ENCODE assay signal across 9 cellular contexts in genomic region chr14:58395815-58396626, GRCh38. TPM values are rescaled to one million over a fixed set of nuclear protein-coding genes. Genes with fewer than 3 reads are reported as not detected.
A peak's percentile ranks its signal among the peaks of the same experiment; 100 is the strongest.
DNase-seq lines count a peak whose midpoint lies in the region; ATAC-seq and TF ChIP-seq lines count a peak whose summit lies in the region.
"Had no signal": no experiment of that assay in that cellular context is flagged by ENCODE, and none has a peak within 500 bp of the region (broad histone marks: within the 10 kb centered on the region; RNA-seq: fewer than 3 reads in every experiment).

Gene TOMM20L, plus strand, starts transcription at chr14:58395930. Its CDS starts 28 bp downstream, at chr14:58395958.

- H3K27ac Mint-ChIP-seq in activated CD8-positive, alpha-beta memory T cell treated with anti-CD3 and anti-CD28 coated beads, Interleukin-2, amount 10 ng/mL, durations not matched to agents 7 days and 5 days, result peak within 1 kb of the TSS; percentile 53
- H3K27ac Mint-ChIP-seq in mesothelial cell of epicardium, result peak within 1 kb of the TSS; percentile 94

- peak within 1 kb of the TSS; percentile 67 for H3K4me3 Mint-ChIP-seq in activated CD8-positive, alpha-beta memory T cell treated with anti-CD3 and anti-CD28 coated beads, Interleukin-2, amount 10 ng/mL, durations not matched to agents 7 days and 5 days
- peak within 1 kb of the TSS; percentile 74 for H3K4me3 Mint-ChIP-seq in mesothelial cell of epicardium

- H3K27me3 Mint-ChIP-seq in activated CD8-positive, alpha-beta memory T cell treated with anti-CD3 and anti-CD28 coated beads, Interleukin-2, amount 10 ng/mL, durations not matched to agents 7 days and 5 days, result no peaks in the 10 kb centered on the region
- peaks cover 12% of the 10 kb centered on the region for H3K27me3 Mint-ChIP-seq in mesothelial cell of epicardium (ENCODE audit: low read depth)

- peak within 1 kb of the TSS; percentile 47 for H3K9ac ChIP-seq in endocrine pancreas (ENCODE audit: control insufficient read depth, insufficient read depth, low read length)

- H3K36me3 Mint-ChIP-seq in activated CD8-positive, alpha-beta memory T cell treated with anti-CD3 and anti-CD28 coated beads, Interleukin-2, amount 10 ng/mL, durations not matched to agents 7 days and 5 days, result no peaks in the 10 kb centered on the region
- no peaks in the 10 kb centered on the region for H3K36me3 Mint-ChIP-seq in mesothelial cell of epicardium

- no peaks in the 10 kb centered on the region for H3K27me3 ChIP-seq in endocrine pancreas (ENCODE audit: control insufficient read depth, insufficient read depth, low read length)

- TF ChIP-seq CTCF in mesothelial cell of epicardium (IDR thresholded peaks at IDR 0.05; ENCODE audit: unreplicated experiment), result peak; percentile 81

- H3K9me3 ChIP-seq in endocrine pancreas (ENCODE audit: control insufficient read depth, low read length), result no peaks in the 10 kb centered on the region

- peak; percentile 93 for DNase-seq in AG08396 (ENCODE audit: low spot score)
- DNase-seq in NCI-H345 (lab: John Stamatoyannopoulos, UW), result peak; percentile 78
- peak; percentile 79 for DNase-seq in activated CD8-positive, alpha-beta memory T cell treated with anti-CD3 and anti-CD28 coated beads, Interleukin-2, amount 10 ng/mL, durations not matched to agents 7 days and 5 days
- peak; percentile 46 to 81 for DNase-seq in mesothelial cell of epicardium (ENCODE audit: low spot score in 2 of 2, unreplicated experiment in 2 of 2)
- peak; percentile 65 to 69 for DNase-seq in stimulated activated CD8-positive, alpha-beta memory T cell treated with anti-CD3 and anti-CD28 coated beads, Interleukin-15, amount 100 ng/mL, for 48 hours (ENCODE audit: low read depth in 2 of 2)

- CTCF ChIA-PET in activated CD8-positive, alpha-beta memory T cell treated with anti-CD3 and anti-CD28 coated beads, Interleukin-2, amount 10 ng/mL, durations not matched to agents 7 days and 5 days (lab: Charles Lee), result interaction anchor here (0.8 to 5.0 kb wide), 19 partner anchors 9 to 290 kb away, joined by 3 to 35 read pairs (median 4); partner anchors contain the start of genes ARID4A, KIAA0586 and TIMM9

- H3K4me1 ChIP-seq in endocrine pancreas (ENCODE audit: control insufficient read depth, insufficient read depth, low read length), result peaks cover 6% of the 10 kb centered on the region

- peaks cover 8% of the 10 kb centered on the region for H3K4me1 Mint-ChIP-seq in activated CD8-positive, alpha-beta memory T cell treated with anti-CD3 and anti-CD28 coated beads, Interleukin-2, amount 10 ng/mL, durations not matched to agents 7 days and 5 days
- H3K4me1 Mint-ChIP-seq in mesothelial cell of epicardium, result peaks cover 4% of the 10 kb centered on the region

- peak within 1 kb of the TSS; percentile 47 for H3K4me3 ChIP-seq in endocrine pancreas (ENCODE audit: control insufficient read depth, insufficient read depth, low read length)
- H3K4me3 ChIP-seq: SK-N-MC had no signal

- H3K9me3 Mint-ChIP-seq in activated CD8-positive, alpha-beta memory T cell treated with anti-CD3 and anti-CD28 coated beads, Interleukin-2, amount 10 ng/mL, durations not matched to agents 7 days and 5 days (ENCODE audit: low read depth), result no peaks in the 10 kb centered on the region
- no peaks in the 10 kb centered on the region for H3K9me3 Mint-ChIP-seq in mesothelial cell of epicardium

- H3K36me3 ChIP-seq in endocrine pancreas (ENCODE audit: control insufficient read depth, insufficient read depth, low read length), result no peaks in the 10 kb centered on the region

- ATAC-seq in GM18858 (IDR thresholded peaks at IDR 0.05; ENCODE audit: unreplicated experiment) (peak; percentile 88), HG03064 (IDR thresholded peaks at IDR 0.05; ENCODE audit: low read depth, unreplicated experiment) (peak; percentile 90)
- ATAC-seq in activated CD8-positive, alpha-beta memory T cell treated with anti-CD3 and anti-CD28 coated beads, Interleukin-2, amount 10 ng/mL, durations not matched to agents 7 days and 5 days, result peak; percentile 95

RNA-seq across cellular contexts. Expression of gene TOMM20L, which starts in this region (rescaled TPM):
- total RNA-seq in activated CD8-positive, alpha-beta memory T cell treated with anti-CD3 and anti-CD28 coated beads, Interleukin-2, amount 10 ng/mL, durations not matched to agents 7 days and 5 days, result not detected
- 0.47 TPM in 1 of 3 replicates, not detected in the others for total RNA-seq in mesothelial cell of epicardium

Comparison
In these comparisons a context has a peak if more than half of its experiments do, and no peak if none do; other contexts are left out.
1. Peak in every context shown above with its lines: DNase-seq, ATAC-seq and H3K4me3 ChIP-seq.
2. Peak in DNase-seq and ATAC-seq in activated CD8-positive, alpha-beta memory T cell treated with anti-CD3 and anti-CD28 coated beads, Interleukin-2, amount 10 ng/mL, durations not matched to agents 7 days and 5 days; RNA of the gene not detected or under 1 TPM.
3. Peak in DNase-seq in mesothelial cell of epicardium; RNA of the gene not detected or under 1 TPM.